8 cellular contexts compared by ENCODE assay signal in genomic region chr3:160224811-160225180, GRCh38. TPM values are rescaled to one million over a fixed set of nuclear protein-coding genes. Genes with fewer than 3 reads are reported as not detected.
A peak's percentile ranks its signal among the peaks of the same experiment; 100 is the strongest.
DNase-seq lines count a peak whose midpoint lies in the region; ATAC-seq, FAIRE-seq and TF ChIP-seq lines count a peak whose summit lies in the region.

No MANE protein-coding gene starts in this region.

- in situ Hi-C loops in HAP-1 (cut with MboI; ENCODE audit: low sequenced_read_pairs) = no loop called here

- H3K9me3 ChIP-seq in HAP-1 (no peaks in the 10 kb centered on the region), muscle layer of duodenum (ENCODE audit: control insufficient read depth in 1 of 2, low read length in 2 of 2) (no peaks in the 10 kb centered on the region)

- H3K27ac ChIP-seq in 22Rv1 (0 out of 2 replicates have a peak overlapping the region, but pooled peaks have one; percentile 58), muscle layer of duodenum (ENCODE audit: low read length) (no peak overlapping the region)

- DNase-seq in HAP-1 (ENCODE audit: low spot score in 2 of 2) = no peak
- DNase-seq in bronchial epithelial cell (ENCODE audit: low read depth) = no peak
- DNase-seq in urothelium cell line (ENCODE audit: low spot score) = no peak
- DNase-seq in DMS79 treated with DMSO at 0.1 percent for 48 hours (lab: John Stamatoyannopoulos, UW) = no peak
- no peak for DNase-seq in mucosa of gallbladder (ENCODE audit: low spot score)

- H3K36me3 ChIP-seq in HAP-1 (replicated peaks) (no peaks in the 10 kb centered on the region), bronchial epithelial cell (ENCODE audit: control insufficient read depth, insufficient read depth, low read length) (no peaks in the 10 kb centered on the region), muscle layer of duodenum (ENCODE audit: control insufficient read depth in 1 of 2, insufficient read depth in 2 of 2, low read length in 2 of 2) (no peaks in the 10 kb centered on the region)

- TF ChIP-seq CTCF in 22Rv1 (IDR thresholded peaks at IDR 0.05) = no peak
- TF ChIP-seq CTCF in bronchial epithelial cell (IDR thresholded peaks at IDR 0.05; ENCODE audit: insufficient read depth, low read length, severe bottlenecking) = no peak

- H3K4me3 ChIP-seq in HAP-1 (peak overlapping the region; percentile 35), bronchial epithelial cell (ENCODE audit: low read depth, low read length) (peak overlapping the region; percentile 36), muscle layer of duodenum (ENCODE audit: low read depth in 1 of 2, low read length in 2 of 2) (peak overlapping the region; percentile 50 to 85)

- ATAC-seq in GM21367 (IDR thresholded peaks at IDR 0.05; ENCODE audit: unreplicated experiment) = no peak

- peaks cover 9% of the 10 kb centered on the region for H3K27me3 ChIP-seq in HAP-1 (ENCODE audit: low read depth)
- peaks cover 23% of the 10 kb centered on the region for H3K27me3 ChIP-seq in bronchial epithelial cell (ENCODE audit: control insufficient read depth, insufficient read depth, low read length)
- H3K27me3 ChIP-seq in muscle layer of duodenum (ENCODE audit: low read depth, low read length) = peaks cover 11% of the 10 kb centered on the region

- H3K4me1 ChIP-seq in HAP-1 (peaks cover 19% of the 10 kb centered on the region), muscle layer of duodenum (ENCODE audit: control insufficient read depth in 1 of 2, insufficient read depth in 2 of 2, low read length in 2 of 2) (peaks cover 3 to 22% of the 10 kb centered on the region in 2 donors)

- FAIRE-seq in bronchial epithelial cell (lab: Jason Lieb, UNC) = no peak
- FAIRE-seq in urothelium cell line (lab: Jason Lieb, UNC) = no peak

RNA-seq across cellular contexts. Expression of gene C3orf80, which starts 0.4 kb away (rescaled TPM):
- total RNA-seq in bronchial epithelial cell (0.13 TPM in 1 of 2 replicates, not detected in the other), mucosa of gallbladder (0.55 TPM)
